ENCODE assay signal across 1 cellular context in genomic region chr13:67148219-67148583, GRCh38.
TF ChIP-seq lines count a peak whose summit lies in the region.

No MANE protein-coding gene starts in this region.

TF ChIP-seq in endothelial cell of umbilical vein, 7 proteins besides CTCF, POLR2A, EP300 and RAD21 (continued from another document):
- peak; percentile 72 for TF ChIP-seq FOS (IDR thresholded peaks at IDR 0.05; ENCODE audit: borderline replicate concordance, insufficient read depth, low read length)
